Comparison of ENCODE assay signal across 9 cellular contexts in genomic region chr16:11793840-11794239, GRCh38. TPM values are rescaled to one million over a fixed set of nuclear protein-coding genes. Genes with fewer than 3 reads are reported as not detected.
A peak's percentile ranks its signal among the peaks of the same experiment; 100 is the strongest.
DNase-seq lines count a peak whose midpoint lies in the region; ATAC-seq and TF ChIP-seq lines count a peak whose summit lies in the region.
"Had no signal": no experiment of that assay in that cellular context is flagged by ENCODE, and none has a peak within 500 bp of the region (broad histone marks: within the 10 kb centered on the region; RNA-seq: fewer than 3 reads in every experiment).

No MANE protein-coding gene starts in this region.

- dilution Hi-C loops in mammary epithelial cell (cut with HindIII; ENCODE audit: low sequenced_read_pairs): no loop called here

- H3K79me2 ChIP-seq in mammary epithelial cell (ENCODE audit: insufficient read depth, low read length): peaks cover 95% of the 10 kb centered on the region

- H3K4me3 ChIP-seq in CD8-positive, alpha-beta T cell (ENCODE audit: low read depth, low read length): no peak overlapping the region
- H3K4me3 ChIP-seq in NB4 (ENCODE audit: low read depth, low read length) (peak overlapping the region; percentile 4), mammary epithelial cell (replicated peaks in 1 of 3; ENCODE audit: insufficient read depth in 1 of 3, low read depth in 2 of 3, low read length in 3 of 3) (peak overlapping the region in 1 of 3 experiments; percentile 23)
- no peak overlapping the region for H3K4me3 ChIP-seq in naive thymus-derived CD4-positive, alpha-beta T cell (ENCODE audit: low read length)

- H3K4me2 ChIP-seq in mammary epithelial cell (ENCODE audit: insufficient read depth, low read depth, low read length): peak overlapping the region; percentile 80

- peak overlapping the region; percentile 95 for H3K27ac Mint-ChIP-seq in CD8-positive, alpha-beta T cell
- peak overlapping the region; percentile 87 to 98 (median 94) for H3K27ac Mint-ChIP-seq in naive thymus-derived CD4-positive, alpha-beta T cell

- no peak for TF ChIP-seq CTCF in CD8-positive, alpha-beta T cell (IDR thresholded peaks at IDR 0.05)
- TF ChIP-seq CTCF in NB4 (IDR thresholded peaks at IDR 0.05; ENCODE audit: low read depth, low read length): no peak
- TF ChIP-seq CTCF in mammary epithelial cell (conservative IDR thresholded peaks at IDR 0.05 in 1 of 2, IDR thresholded peaks at IDR 0.05 in 1 of 2; ENCODE audit: extremely low read depth in 1 of 2, insufficient read depth in 1 of 2, low read depth in 1 of 2, low read length in 2 of 2): no peak

- POLR2A ChIA-PET in CD8-positive, alpha-beta T cell (lab: Charles Lee): no interaction called here
- POLR2A ChIA-PET in naive thymus-derived CD4-positive, alpha-beta T cell (lab: Charles Lee): interaction anchor here (0.5 to 1.7 kb wide), 4 partner anchors 9 to 105 kb away, joined by 3 to 11 read pairs (median 6); partner anchors contain the start of gene TXNDC11

- H3K36me3 ChIP-seq in CD8-positive, alpha-beta T cell (ENCODE audit: insufficient read depth, low read length): no peaks in the 10 kb centered on the region
- peaks cover 14% of the 10 kb centered on the region for H3K36me3 ChIP-seq in mammary epithelial cell (ENCODE audit: insufficient read depth, low read length)
- H3K36me3 ChIP-seq in naive thymus-derived CD4-positive, alpha-beta T cell (ENCODE audit: control insufficient read depth in 2 of 3, insufficient read depth in 3 of 3, low read length in 3 of 3): peaks cover 0 to 6% (median 0%) of the 10 kb centered on the region in 3 experiments

- peak overlapping the region; percentile 7 for H3K9ac ChIP-seq in mammary epithelial cell (ENCODE audit: insufficient read depth, low read length)

- no peak for DNase-seq in CD8-positive, alpha-beta T cell
- DNase-seq in NB4 (ENCODE audit: low read depth) (no peak), mammary epithelial cell (peak; percentile 32), ACHN (no peak), cerebellar cortex (ENCODE audit: low spot score) (no peak), NCI-H146 treated with DMSO at 0.1 percent for 48 hours (lab: John Stamatoyannopoulos, UW; ENCODE audit: unreplicated experiment) (no peak)
- DNase-seq in naive thymus-derived CD4-positive, alpha-beta T cell: peak in 1 of 9 donors; percentile 30
- DNase-seq: activated CD4-positive, CD25-positive, alpha-beta regulatory T cell had no signal

- no peaks in the 10 kb centered on the region for H3K27me3 Mint-ChIP-seq in CD8-positive, alpha-beta T cell (ENCODE audit: low read depth)
- no peaks in the 10 kb centered on the region for H3K27me3 Mint-ChIP-seq in naive thymus-derived CD4-positive, alpha-beta T cell

- no peaks in the 10 kb centered on the region for H3K9me3 Mint-ChIP-seq in CD8-positive, alpha-beta T cell
- H3K9me3 Mint-ChIP-seq in naive thymus-derived CD4-positive, alpha-beta T cell: no peaks in the 10 kb centered on the region

- in situ Hi-C loops in mammary epithelial cell (cut with MboI; ENCODE audit: low sequenced_read_pairs in 2 of 2): no loop called here
- in situ Hi-C loops in ACHN (cut with HindIII; ENCODE audit: low pct_ligation_motif_present, low pct_unique_long_range_greater_than_20kb, low sequenced_read_pairs): no loop called here

- 33% methylated on average over 7 of the region's 7 CpGs for WGBS in mammary epithelial cell (ENCODE audit: low coverage, missing lambda C conversion rate)

- H3K4me1 ChIP-seq in CD8-positive, alpha-beta T cell (ENCODE audit: insufficient read depth, low read length): peaks cover 64% of the 10 kb centered on the region
- H3K4me1 ChIP-seq in mammary epithelial cell (ENCODE audit: insufficient read depth, low read length): peaks cover 41% of the 10 kb centered on the region
- peaks cover 39 to 63% of the 10 kb centered on the region in 2 donors for H3K4me1 ChIP-seq in naive thymus-derived CD4-positive, alpha-beta T cell (ENCODE audit: control insufficient read depth in 2 of 2, insufficient read depth in 2 of 2, low read length in 2 of 2)

- no peaks in the 10 kb centered on the region for H4K20me1 ChIP-seq in mammary epithelial cell (ENCODE audit: insufficient read depth, low read length)

- TF ChIP-seq POLR2A in NB4 (IDR thresholded peaks at IDR 0.05; ENCODE audit: extremely low read depth, insufficient read length): no peak

- peaks cover 69% of the 10 kb centered on the region for H3K4me1 Mint-ChIP-seq in CD8-positive, alpha-beta T cell (ENCODE audit: low read depth)
- H3K4me1 Mint-ChIP-seq in naive thymus-derived CD4-positive, alpha-beta T cell: peaks cover 60 to 85% (median 74%) of the 10 kb centered on the region in 7 donors

- no peaks in the 10 kb centered on the region for H3K27me3 ChIP-seq in CD8-positive, alpha-beta T cell (ENCODE audit: insufficient read depth, low read length)
- no peaks in the 10 kb centered on the region for H3K27me3 ChIP-seq in mammary epithelial cell (ENCODE audit: insufficient read depth, low read length)
- H3K27me3 ChIP-seq in naive thymus-derived CD4-positive, alpha-beta T cell (ENCODE audit: control insufficient read depth in 2 of 2, insufficient read depth in 2 of 2, low read length in 2 of 2): no peaks in the 10 kb centered on the region

- BruUV-seq in mammary epithelial cell (replicated peaks; lab: Mats Ljungman, UMichigan): no TSS peak

- intact Hi-C loops in CD8-positive, alpha-beta T cell (cut with DNase I, micrococcal nuclease): loop anchor here in 1 of 2 experiments (5.0 kb wide), 1 partner anchor 447 kb away; the partner anchor contains the start of gene RMI2
- intact Hi-C loops in mammary epithelial cell (cut with micrococcal nuclease): no loop called here
- intact Hi-C loops in naive thymus-derived CD4-positive, alpha-beta T cell (cut with micrococcal nuclease): loop anchor here (10.0 kb wide), 2 partner anchors 209 to 1049 kb away; partner anchors contain the start of genes LITAF (in 1 of the 2) and NUBP1 (in 1 of the 2)

- H3K9me3 ChIP-seq in CD8-positive, alpha-beta T cell (ENCODE audit: low read length): no peaks in the 10 kb centered on the region
- no peaks in the 10 kb centered on the region for H3K9me3 ChIP-seq in mammary epithelial cell (replicated peaks; ENCODE audit: insufficient read depth, low read length)
- H3K9me3 ChIP-seq in naive thymus-derived CD4-positive, alpha-beta T cell (ENCODE audit: control insufficient read depth in 2 of 3, low read length in 3 of 3): no peaks in the 10 kb centered on the region

- H3K27ac ChIP-seq in CD8-positive, alpha-beta T cell (ENCODE audit: low read depth, low read length): no peak overlapping the region
- peak overlapping the region; percentile 52 for H3K27ac ChIP-seq in mammary epithelial cell (ENCODE audit: insufficient read depth, low read depth, low read length)
- H3K27ac ChIP-seq in naive thymus-derived CD4-positive, alpha-beta T cell (ENCODE audit: low read depth, low read length): peak overlapping the region; percentile 97

- peaks cover 26% of the 10 kb centered on the region for H3K36me3 Mint-ChIP-seq in CD8-positive, alpha-beta T cell
- H3K36me3 Mint-ChIP-seq in naive thymus-derived CD4-positive, alpha-beta T cell: peaks cover 0 to 31% (median 9%) of the 10 kb centered on the region in 5 donors

- peak overlapping the region; percentile 91 for H3K4me3 Mint-ChIP-seq in CD8-positive, alpha-beta T cell
- peak overlapping the region; percentile 80 to 95 (median 90) for H3K4me3 Mint-ChIP-seq in naive thymus-derived CD4-positive, alpha-beta T cell

- no peak for ATAC-seq in CD8-positive, alpha-beta T cell
- no peak for ATAC-seq in naive thymus-derived CD4-positive, alpha-beta T cell
- no peak for ATAC-seq in GM18861 (IDR thresholded peaks at IDR 0.05; ENCODE audit: unreplicated experiment)

- CTCF ChIA-PET in CD8-positive, alpha-beta T cell (lab: Charles Lee): no interaction called here
- CTCF ChIA-PET in mammary epithelial cell (lab: Charles Lee; ENCODE audit: low non-redundant PET): no interaction called here
- CTCF ChIA-PET in naive thymus-derived CD4-positive, alpha-beta T cell (lab: Charles Lee): interaction anchor here (1.3 kb wide), 1 partner anchor 11 kb away, joined by 4 read pairs; no protein-coding TSS in a partner anchor

- H2AFZ ChIP-seq in mammary epithelial cell (ENCODE audit: low read depth, low read length): no peak overlapping the region

RNA-seq across cellular contexts. Expression of gene ZC3H7A, which starts 3.2 kb away (rescaled TPM):
- total RNA-seq in CD8-positive, alpha-beta T cell: 100 to 1,000 TPM; 105 to 106 TPM
- 10 to 100 TPM; 42.5 to 64.1 TPM for total RNA-seq in mammary epithelial cell
- polyA plus RNA-seq in mammary epithelial cell: 29.0 TPM
- 25.5 TPM for polyA minus RNA-seq in mammary epithelial cell
- 100 to 1,000 TPM in 1 of 5 experiments, 10 to 100 TPM in 4; 86.9 to 102 (median 88.6) TPM for total RNA-seq in naive thymus-derived CD4-positive, alpha-beta T cell
- 10 to 100 TPM; 40.1 to 44.9 TPM for polyA plus RNA-seq in naive thymus-derived CD4-positive, alpha-beta T cell

RNA-seq across cellular contexts. Expression of gene TXNDC11, which starts 51.2 kb away (rescaled TPM):
- 100 to 1,000 TPM; 118 to 130 TPM for total RNA-seq in CD8-positive, alpha-beta T cell
- 10 to 100 TPM; 26.0 to 30.7 TPM for total RNA-seq in mammary epithelial cell
- 46.6 TPM for polyA plus RNA-seq in mammary epithelial cell
- polyA minus RNA-seq in mammary epithelial cell: 34.0 TPM
- total RNA-seq in naive thymus-derived CD4-positive, alpha-beta T cell: 10 to 100 TPM; 41.2 to 80.5 (median 55.1) TPM
- 10 to 100 TPM; 36.7 to 60.3 TPM for polyA plus RNA-seq in naive thymus-derived CD4-positive, alpha-beta T cell

RNA-seq across cellular contexts. Expression of gene RSL1D1, which starts 57.5 kb away (rescaled TPM):
- 100 to 1,000 TPM; 235 to 242 TPM for total RNA-seq in CD8-positive, alpha-beta T cell
- 100 to 1,000 TPM; 127 to 209 TPM for total RNA-seq in mammary epithelial cell
- polyA plus RNA-seq in mammary epithelial cell: 114 TPM
- polyA minus RNA-seq in mammary epithelial cell: 27.8 TPM
- total RNA-seq in naive thymus-derived CD4-positive, alpha-beta T cell: 100 to 1,000 TPM; 141 to 255 (median 219) TPM
- 100 to 1,000 TPM; 281 to 312 TPM for polyA plus RNA-seq in naive thymus-derived CD4-positive, alpha-beta T cell
